Comparison of ENCODE assay signal across 1 cellular context in the genomic region with DNA sequence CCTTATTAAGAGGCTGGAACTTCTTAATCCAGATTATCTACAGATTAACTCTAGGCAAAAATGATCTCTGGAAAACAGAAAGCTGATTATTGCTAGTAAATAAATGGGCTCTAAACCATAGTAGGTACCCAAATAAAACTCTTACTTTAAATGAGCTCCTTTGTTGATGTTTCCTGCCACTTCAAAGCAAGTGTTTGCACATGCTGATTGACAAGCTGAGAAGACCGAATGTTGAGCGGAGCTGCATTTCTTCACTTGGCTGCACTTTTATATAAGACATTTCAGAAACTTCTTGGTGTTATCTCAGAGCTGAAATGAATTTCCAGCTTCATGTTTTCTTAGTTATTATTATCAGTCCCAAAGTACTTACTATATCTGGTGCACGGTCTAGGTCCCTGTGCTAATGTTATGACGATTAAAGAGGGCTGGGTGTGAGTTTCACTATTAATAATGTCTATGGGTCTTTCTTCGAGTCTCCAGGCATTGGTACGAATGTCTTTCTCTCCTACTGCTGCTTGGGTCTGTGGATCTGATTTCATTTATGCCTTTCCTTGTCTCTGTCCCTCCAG.
TF ChIP-seq lines count a peak whose summit lies in the region.

No MANE protein-coding gene starts in this region.

TF ChIP-seq in GM23338, 12 proteins besides CTCF, POLR2A, EP300 and RAD21 (continued from another document):
- TF ChIP-seq, protein P1, sequence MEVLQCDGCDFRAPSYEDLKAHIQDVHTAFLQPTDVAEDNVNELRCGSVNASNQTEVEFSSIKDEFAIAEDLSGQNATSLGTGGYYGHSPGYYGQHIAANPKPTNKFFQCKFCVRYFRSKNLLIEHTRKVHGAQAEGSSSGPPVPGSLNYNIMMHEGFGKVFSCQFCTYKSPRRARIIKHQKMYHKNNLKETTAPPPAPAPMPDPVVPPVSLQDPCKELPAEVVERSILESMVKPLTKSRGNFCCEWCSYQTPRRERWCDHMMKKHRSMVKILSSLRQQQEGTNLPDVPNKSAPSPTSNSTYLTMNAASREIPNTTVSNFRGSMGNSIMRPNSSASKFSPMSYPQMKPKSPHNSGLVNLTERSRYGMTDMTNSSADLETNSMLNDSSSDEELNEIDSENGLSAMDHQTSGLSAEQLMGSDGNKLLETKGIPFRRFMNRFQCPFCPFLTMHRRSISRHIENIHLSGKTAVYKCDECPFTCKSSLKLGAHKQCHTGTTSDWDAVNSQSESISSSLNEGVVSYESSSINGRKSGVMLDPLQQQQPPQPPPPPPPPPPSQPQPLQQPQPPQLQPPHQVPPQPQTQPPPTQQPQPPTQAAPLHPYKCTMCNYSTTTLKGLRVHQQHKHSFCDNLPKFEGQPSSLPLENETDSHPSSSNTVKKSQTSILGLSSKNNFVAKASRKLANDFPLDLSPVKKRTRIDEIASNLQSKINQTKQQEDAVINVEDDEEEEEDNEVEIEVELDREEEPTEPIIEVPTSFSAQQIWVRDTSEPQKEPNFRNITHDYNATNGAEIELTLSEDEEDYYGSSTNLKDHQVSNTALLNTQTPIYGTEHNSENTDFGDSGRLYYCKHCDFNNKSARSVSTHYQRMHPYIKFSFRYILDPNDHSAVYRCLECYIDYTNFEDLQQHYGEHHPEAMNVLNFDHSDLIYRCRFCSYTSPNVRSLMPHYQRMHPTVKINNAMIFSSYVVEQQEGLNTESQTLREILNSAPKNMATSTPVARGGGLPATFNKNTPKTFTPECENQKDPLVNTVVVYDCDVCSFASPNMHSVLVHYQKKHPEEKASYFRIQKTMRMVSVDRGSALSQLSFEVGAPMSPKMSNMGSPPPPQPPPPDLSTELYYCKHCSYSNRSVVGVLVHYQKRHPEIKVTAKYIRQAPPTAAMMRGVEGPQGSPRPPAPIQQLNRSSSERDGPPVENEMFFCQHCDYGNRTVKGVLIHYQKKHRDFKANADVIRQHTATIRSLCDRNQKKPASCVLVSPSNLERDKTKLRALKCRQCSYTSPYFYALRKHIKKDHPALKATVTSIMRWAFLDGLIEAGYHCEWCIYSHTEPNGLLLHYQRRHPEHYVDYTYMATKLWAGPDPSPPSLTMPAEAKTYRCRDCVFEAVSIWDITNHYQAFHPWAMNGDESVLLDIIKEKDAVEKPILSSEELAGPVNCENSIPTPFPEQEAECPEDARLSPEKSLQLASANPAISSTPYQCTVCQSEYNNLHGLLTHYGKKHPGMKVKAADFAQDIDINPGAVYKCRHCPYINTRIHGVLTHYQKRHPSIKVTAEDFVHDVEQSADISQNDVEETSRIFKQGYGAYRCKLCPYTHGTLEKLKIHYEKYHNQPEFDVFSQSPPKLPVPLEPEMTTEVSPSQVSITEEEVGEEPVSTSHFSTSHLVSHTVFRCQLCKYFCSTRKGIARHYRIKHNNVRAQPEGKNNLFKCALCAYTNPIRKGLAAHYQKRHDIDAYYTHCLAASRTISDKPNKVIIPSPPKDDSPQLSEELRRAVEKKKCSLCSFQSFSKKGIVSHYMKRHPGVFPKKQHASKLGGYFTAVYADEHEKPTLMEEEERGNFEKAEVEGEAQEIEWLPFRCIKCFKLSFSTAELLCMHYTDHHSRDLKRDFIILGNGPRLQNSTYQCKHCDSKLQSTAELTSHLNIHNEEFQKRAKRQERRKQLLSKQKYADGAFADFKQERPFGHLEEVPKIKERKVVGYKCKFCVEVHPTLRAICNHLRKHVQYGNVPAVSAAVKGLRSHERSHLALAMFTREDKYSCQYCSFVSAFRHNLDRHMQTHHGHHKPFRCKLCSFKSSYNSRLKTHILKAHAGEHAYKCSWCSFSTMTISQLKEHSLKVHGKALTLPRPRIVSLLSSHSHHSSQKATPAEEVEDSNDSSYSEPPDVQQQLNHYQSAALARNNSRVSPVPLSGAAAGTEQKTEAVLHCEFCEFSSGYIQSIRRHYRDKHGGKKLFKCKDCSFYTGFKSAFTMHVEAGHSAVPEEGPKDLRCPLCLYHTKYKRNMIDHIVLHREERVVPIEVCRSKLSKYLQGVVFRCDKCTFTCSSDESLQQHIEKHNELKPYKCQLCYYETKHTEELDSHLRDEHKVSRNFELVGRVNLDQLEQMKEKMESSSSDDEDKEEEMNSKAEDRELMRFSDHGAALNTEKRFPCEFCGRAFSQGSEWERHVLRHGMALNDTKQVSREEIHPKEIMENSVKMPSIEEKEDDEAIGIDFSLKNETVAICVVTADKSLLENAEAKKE (CRISPR knock-in tag; IDR thresholded peaks at IDR 0.05) = no peak
- TF ChIP-seq JUNB (IDR thresholded peaks at IDR 0.05; ENCODE audit: unreplicated experiment) = no peak
- TF ChIP-seq, protein P2, sequence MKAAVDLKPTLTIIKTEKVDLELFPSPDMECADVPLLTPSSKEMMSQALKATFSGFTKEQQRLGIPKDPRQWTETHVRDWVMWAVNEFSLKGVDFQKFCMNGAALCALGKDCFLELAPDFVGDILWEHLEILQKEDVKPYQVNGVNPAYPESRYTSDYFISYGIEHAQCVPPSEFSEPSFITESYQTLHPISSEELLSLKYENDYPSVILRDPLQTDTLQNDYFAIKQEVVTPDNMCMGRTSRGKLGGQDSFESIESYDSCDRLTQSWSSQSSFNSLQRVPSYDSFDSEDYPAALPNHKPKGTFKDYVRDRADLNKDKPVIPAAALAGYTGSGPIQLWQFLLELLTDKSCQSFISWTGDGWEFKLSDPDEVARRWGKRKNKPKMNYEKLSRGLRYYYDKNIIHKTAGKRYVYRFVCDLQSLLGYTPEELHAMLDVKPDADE (IDR thresholded peaks at IDR 0.05) = no peak
- no peak for TF ChIP-seq EZH2phosphoT487 (IDR thresholded peaks at IDR 0.05; ENCODE audit: unreplicated experiment)
- no peak for TF ChIP-seq CREB1 (CRISPR knock-in tag; IDR thresholded peaks at IDR 0.05; ENCODE audit: low read depth)
- TF ChIP-seq STAT1 (IDR thresholded peaks at IDR 0.05; ENCODE audit: unreplicated experiment) = no peak
